Comparison of ENCODE assay signal across 8 cellular contexts in the genomic region with DNA sequence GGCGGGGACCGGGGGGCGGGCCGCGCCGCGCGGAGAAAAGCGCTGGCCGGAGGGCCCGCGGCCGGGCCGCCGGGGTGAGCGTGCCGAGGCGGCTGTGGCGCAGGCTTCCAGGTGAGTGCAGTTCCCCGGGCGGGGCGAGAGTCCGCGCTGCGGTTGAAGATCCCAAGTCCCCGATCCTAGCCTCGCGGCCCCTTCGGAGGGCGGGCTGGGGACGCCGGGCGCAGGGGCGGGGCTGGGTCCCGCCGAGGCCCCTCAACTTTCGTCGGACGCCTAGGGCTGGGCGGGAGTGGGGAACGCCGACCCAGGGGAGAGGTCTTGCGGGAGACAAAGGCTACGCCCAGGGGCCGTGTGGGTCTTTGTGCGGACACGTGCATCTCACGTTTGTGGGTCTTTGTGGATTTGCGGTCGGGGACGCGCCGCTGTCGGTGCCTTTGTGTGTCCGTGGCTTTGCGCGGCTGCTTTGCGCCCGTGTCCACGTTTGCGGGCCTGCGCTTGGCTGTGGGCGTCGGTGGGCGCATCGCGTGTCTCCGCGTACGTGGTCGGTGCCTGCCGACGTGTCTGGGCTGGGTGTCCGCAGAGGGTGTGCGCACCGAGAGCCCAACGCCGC. TPM values are rescaled to one million over a fixed set of nuclear protein-coding genes. Genes with fewer than 3 reads are reported as not detected.
A peak's percentile ranks its signal among the peaks of the same experiment; 100 is the strongest.
DNase-seq lines count a peak whose midpoint lies in the region; ATAC-seq and TF ChIP-seq lines count a peak whose summit lies in the region.

A gene with protein sequence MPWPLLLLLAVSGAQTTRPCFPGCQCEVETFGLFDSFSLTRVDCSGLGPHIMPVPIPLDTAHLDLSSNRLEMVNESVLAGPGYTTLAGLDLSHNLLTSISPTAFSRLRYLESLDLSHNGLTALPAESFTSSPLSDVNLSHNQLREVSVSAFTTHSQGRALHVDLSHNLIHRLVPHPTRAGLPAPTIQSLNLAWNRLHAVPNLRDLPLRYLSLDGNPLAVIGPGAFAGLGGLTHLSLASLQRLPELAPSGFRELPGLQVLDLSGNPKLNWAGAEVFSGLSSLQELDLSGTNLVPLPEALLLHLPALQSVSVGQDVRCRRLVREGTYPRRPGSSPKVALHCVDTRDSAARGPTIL (plus strand): TSS at position 63 of the 607 bp plus-strand sequence. CDS start 12,261 bp downstream, outside the sequence.

- no peaks in the 10 kb centered on the region for H4K20me1 ChIP-seq in Loucy (ENCODE audit: insufficient read depth, low read length, poor library complexity, severe bottlenecking)

- H3K9me3 ChIP-seq in Loucy (ENCODE audit: insufficient read depth, low read depth, low read length) (no peaks in the 10 kb centered on the region), body of pancreas (no peaks in the 10 kb centered on the region), left lung (no peaks in the 10 kb centered on the region), stomach (no peaks in the 10 kb centered on the region)

- H3K4me1 Mint-ChIP-seq in Calu3 (ENCODE audit: low read depth, unreplicated experiment), result peaks cover 61% of the 10 kb centered on the region

- H3K9me2 ChIP-seq in Loucy (replicated peaks; ENCODE audit: low read depth, low read length), result no peaks in the 10 kb centered on the region

- peak within 1 kb of the TSS; percentile 93 for H3K4me2 ChIP-seq in Loucy (ENCODE audit: low read depth, low read length, poor library complexity, severe bottlenecking)

- TF ChIP-seq POLR2A in body of pancreas (IDR thresholded peaks at IDR 0.05) (peak in 2 of 3 donors; percentile 2 to 29), stomach (IDR thresholded peaks at IDR 0.05) (no peak)

- peaks cover 45% of the 10 kb centered on the region for H3K36me3 Mint-ChIP-seq in Calu3 (ENCODE audit: insufficient read depth, unreplicated experiment)

- H3K9me3 Mint-ChIP-seq in Calu3 (ENCODE audit: low read depth, unreplicated experiment), result no peaks in the 10 kb centered on the region

- H3K27me3 ChIP-seq in Loucy (ENCODE audit: insufficient read depth, low read length, poor library complexity, severe bottlenecking) (peaks cover 3% of the 10 kb centered on the region), body of pancreas (no peaks in the 10 kb centered on the region), left lung (peaks cover 0 to 51% of the 10 kb centered on the region in 2 donors), stomach (peaks cover 0 to 15% (median 5%) of the 10 kb centered on the region in 3 donors)

- H3F3A ChIP-seq in Loucy (ENCODE audit: low read depth), result no peaks in the 10 kb centered on the region

- peak within 1 kb of the TSS; percentile 92 for H3K9ac ChIP-seq in Loucy (ENCODE audit: low read depth, low read length, poor library complexity, severe bottlenecking)

- H3K36me3 ChIP-seq in Loucy (ENCODE audit: insufficient read depth, low read length) (no peaks in the 10 kb centered on the region), body of pancreas (replicated peaks in 1 of 2; ENCODE audit: insufficient read depth in 1 of 2, low read depth in 2 of 2) (no peaks in the 10 kb centered on the region), left lung (no peaks in the 10 kb centered on the region), stomach (no peaks in the 10 kb centered on the region)

- no peaks in the 10 kb centered on the region for H3K27me3 Mint-ChIP-seq in Calu3 (ENCODE audit: unreplicated experiment)

- CTCF ChIA-PET in Calu3 (lab: Charles Lee), result interaction anchor here (1.0 kb wide), 1 partner anchor 61 kb away, joined by 4 read pairs; no protein-coding TSS in a partner anchor

- ATAC-seq in body of pancreas (peak; percentile 19), left lung (peak; percentile 32), HG03442 (IDR thresholded peaks at IDR 0.05; ENCODE audit: unreplicated experiment) (no peak)

- H3K4me1 ChIP-seq in Loucy (ENCODE audit: insufficient read depth, low read length, poor library complexity, severe bottlenecking) (peaks cover 46% of the 10 kb centered on the region), body of pancreas (peaks cover 53% of the 10 kb centered on the region), left lung (peaks cover 0 to 25% of the 10 kb centered on the region in 2 donors), stomach (peaks cover 13 to 69% (median 62%) of the 10 kb centered on the region in 4 donors)

- no TSS peak for BruUV-seq in Calu3 (replicated peaks; lab: Mats Ljungman, UMichigan)

- H3K79me2 ChIP-seq in Loucy (ENCODE audit: insufficient read depth, low read length), result peaks cover 62% of the 10 kb centered on the region

- DNase-seq in Calu3, result no peak
- DNase-seq in body of pancreas, result peak in 1 of 4 donors; percentile 36
- DNase-seq in left lung, result no peak
- no peak for DNase-seq in stomach
- DNase-seq in ecto neural progenitor cell (ENCODE audit: low spot score), result no peak
- DNase-seq in OCI-M2 (lab: John Stamatoyannopoulos, UW; ENCODE audit: unreplicated experiment), result no peak

- peak within 1 kb of the TSS; percentile 74 to 78 (median 78) for H3K27ac ChIP-seq in body of pancreas
- peak within 1 kb of the TSS; percentile 69 to 83 for H3K27ac ChIP-seq in left lung
- H3K27ac ChIP-seq in stomach, result peak within 1 kb of the TSS; percentile 84 to 94 (median 91)

- peak within 1 kb of the TSS; percentile 78 for H3K27ac Mint-ChIP-seq in Calu3 (ENCODE audit: unreplicated experiment)

- intact Hi-C loops in Calu3 (cut with micrococcal nuclease; ENCODE audit: unreplicated experiment), result no loop called here
- intact Hi-C loops in body of pancreas (cut with DNase I), result no loop called here
- intact Hi-C loops in left lung (cut with DNase I), result loop anchor here in 1 of 2 donors (10.0 kb wide), 1 partner anchor 49 kb away; no protein-coding TSS in a partner anchor
- intact Hi-C loops in stomach (cut with DNase I; ENCODE audit: low total_unique reads), result no loop called here

- TF ChIP-seq EP300 in stomach (IDR thresholded peaks at IDR 0.05), result no peak

- no peak for TF ChIP-seq CTCF in Calu3 (IDR thresholded peaks at IDR 0.05; ENCODE audit: unreplicated experiment)
- no peak for TF ChIP-seq CTCF in Loucy (conservative IDR thresholded peaks at IDR 0.05; ENCODE audit: low read length)
- TF ChIP-seq CTCF in body of pancreas (IDR thresholded peaks at IDR 0.05), result peak in 1 of 7 experiments; percentile 6
- no peak for TF ChIP-seq CTCF in left lung (IDR thresholded peaks at IDR 0.05)
- TF ChIP-seq CTCF in stomach (IDR thresholded peaks at IDR 0.05), result no peak

- H3K4me3 ChIP-seq in Loucy (ENCODE audit: low read length, poor library complexity, severe bottlenecking), result peak within 1 kb of the TSS; percentile 99
- peak within 1 kb of the TSS; percentile 65 to 84 for H3K4me3 ChIP-seq in body of pancreas
- peak within 1 kb of the TSS; percentile 63 to 69 for H3K4me3 ChIP-seq in left lung
- peak within 1 kb of the TSS; percentile 70 to 87 (median 81) for H3K4me3 ChIP-seq in stomach

- peak within 1 kb of the TSS; percentile 98 for H2AFZ ChIP-seq in Loucy (ENCODE audit: low read length)

- WGBS in body of pancreas, 2 donors, result 0 to 1% methylated on average over 27 to 73 of the region's 78 CpGs
- WGBS in stomach, 5 donors, result 0 to 1% (median 1%) methylated on average over 27 to 78 of the region's 78 CpGs

- H3K4me3 Mint-ChIP-seq in Calu3 (ENCODE audit: low read depth, unreplicated experiment), result peak within 1 kb of the TSS; percentile 84

RNA-seq across cellular contexts. Expression of the gene that starts here (rescaled TPM):
- total RNA-seq in Calu3 (2022) (49.0 and 56.1 TPM in 2 replicates), body of pancreas (10 to 100 TPM; 32.7 to 51.7 TPM), left lung (10 to 100 TPM; 12.7 to 15.4 TPM), stomach (100 to 1,000 TPM in 1 of 5 donors, 10 to 100 TPM in 4; 11.1 to 114 (median 20.4) TPM)
- polyA plus RNA-seq in stomach, result 10 to 100 TPM; 18.6 to 20.9 (median 18.9) TPM

Comparison
In these comparisons a context has a peak if more than half of its experiments do, and no peak if none do; other contexts are left out.
1. POLR2A ChIP-seq: peak in body of pancreas (2 of 3); none in stomach (0 of 4).
2. Peak in every context shown above with its lines, with median percentiles within 50 percentile points of each other: H3K4me3 ChIP-seq and H3K27ac ChIP-seq.